Comparison of ENCODE assay signal across 8 cellular contexts in genomic region chr1:234607091-234608025, GRCh38. TPM values are rescaled to one million over a fixed set of nuclear protein-coding genes. Genes with fewer than 3 reads are reported as not detected.
DNase-seq lines count a peak whose midpoint lies in the region; ATAC-seq, FAIRE-seq and TF ChIP-seq lines count a peak whose summit lies in the region.

No MANE protein-coding gene starts in this region.

- RAD21 ChIA-PET in GM12878 (lab: Charles Lee; ENCODE audit: unreplicated experiment) = interaction anchor here (0.7 to 1.5 kb wide), 4 partner anchors 164 to 405 kb away, joined by 3 to 4 read pairs (median 4); no protein-coding TSS in a partner anchor

- BruUV-seq in GM12878 (replicated peaks; lab: Mats Ljungman, UMichigan) = TSS peak; percentile 56

- intact Hi-C loops in GM12878 (cut with micrococcal nuclease; ENCODE audit: unreplicated experiment) = loop anchor here (1.0 to 10.0 kb wide), 5 partner anchors 233 to 493 kb away; partner anchors contain the start of gene COA6

- FAIRE-seq in GM12878 (lab: Jason Lieb, UNC) = no peak

- peak in 2 of 3 donors; percentile 43 to 46 for DNase-seq in CD4-positive, CD25-positive, alpha-beta regulatory T cell
- peak; percentile 59 for DNase-seq in HT-29 (ENCODE audit: low spot score)
- DNase-seq in RKO (ENCODE audit: low spot score) = peak; percentile 71
- DNase-seq in GM12878 (ENCODE audit: low read depth, low spot score) = no peak
- peak; percentile 35 for DNase-seq in kidney glomerular epithelial cell (lab: John Stamatoyannopoulos, UW)
- no peak for DNase-seq in stimulated activated naive B cell treated with anti-CD40 and anti-IgM and Interleukin-4, amounts not matched to agents 10 μg/mL and 1 μg/mL and 100 μg/mL, for 72 hours

- POLR2A ChIA-PET in GM12878 (lab: Charles Lee) = interaction anchor here (0.6 kb wide), 2 partner anchors 404 to 498 kb away, joined by 4 to 5 read pairs; no protein-coding TSS in a partner anchor

- H3K4me3 Mint-ChIP-seq in CD4-positive, CD25-positive, alpha-beta regulatory T cell = peak overlapping the region; percentile 96 to 98 (median 96)
- peak overlapping the region; percentile 91 to 99 for H3K4me3 Mint-ChIP-seq in stimulated activated naive B cell treated with anti-CD40 and anti-IgM and Interleukin-4, amounts not matched to agents 10 μg/mL and 1 μg/mL and 100 μg/mL, for 72 hours

- H3K9ac ChIP-seq in GM12878 (ENCODE audit: control insufficient read depth, insufficient read depth, low read length) = peak overlapping the region; percentile 97

- 0 out of 2 replicates have a peak, but pooled peaks have one; percentile 11 for TF ChIP-seq RAD21 in GM12878 (IDR thresholded peaks at IDR 0.05; ENCODE audit: insufficient read depth, low read depth, low read length)

- H3K27me3 ChIP-seq in CD4-positive, CD25-positive, alpha-beta regulatory T cell (ENCODE audit: control insufficient read depth, insufficient read depth, low read length) = no peaks in the 10 kb centered on the region
- H3K27me3 ChIP-seq in GM12878 (replicated peaks in 1 of 2; ENCODE audit: control insufficient read depth in 2 of 2, insufficient read depth in 2 of 2, low read length in 1 of 2) = no peaks in the 10 kb centered on the region

- peaks cover 0 to 2% (median 0%) of the 10 kb centered on the region in 7 donors for H3K9me3 Mint-ChIP-seq in CD4-positive, CD25-positive, alpha-beta regulatory T cell
- no peaks in the 10 kb centered on the region for H3K9me3 Mint-ChIP-seq in stimulated activated naive B cell treated with anti-CD40 and anti-IgM and Interleukin-4, amounts not matched to agents 10 μg/mL and 1 μg/mL and 100 μg/mL, for 72 hours

- TF ChIP-seq CTCF in GM12878 (IDR thresholded peaks at IDR 0.05 in 2 of 3, conservative IDR thresholded peaks at IDR 0.05 in 1 of 3; ENCODE audit: control insufficient read depth in 2 of 3, extremely low read depth in 1 of 3, insufficient read depth in 1 of 3, low read depth in 3 of 3, low read length in 3 of 3) = peak; percentile 2 to 18 (median 14); a peak in 1 of 6 replicates

- H3K27me3 Mint-ChIP-seq in CD4-positive, CD25-positive, alpha-beta regulatory T cell = peaks cover 16% of the 10 kb centered on the region
- no peaks in the 10 kb centered on the region for H3K27me3 Mint-ChIP-seq in stimulated activated naive B cell treated with anti-CD40 and anti-IgM and Interleukin-4, amounts not matched to agents 10 μg/mL and 1 μg/mL and 100 μg/mL, for 72 hours

- peak overlapping the region; percentile 98 for H3K27ac ChIP-seq in CD4-positive, CD25-positive, alpha-beta regulatory T cell (ENCODE audit: insufficient read depth, low read length, poor library complexity, severe bottlenecking)
- peak overlapping the region; percentile 97 for H3K27ac ChIP-seq in GM12878 (ENCODE audit: control insufficient read depth, insufficient read depth)

- H3K4me3 ChIP-seq in CD4-positive, CD25-positive, alpha-beta regulatory T cell (ENCODE audit: low read depth, low read length) = peak overlapping the region; percentile 99
- peak overlapping the region; percentile 91 for H3K4me3 ChIP-seq in GM12878

- H3K27ac Mint-ChIP-seq in CD4-positive, CD25-positive, alpha-beta regulatory T cell = peak overlapping the region; percentile 99 to 100 (median 99)
- peak overlapping the region; percentile 98 for H3K27ac Mint-ChIP-seq in stimulated activated naive B cell treated with anti-CD40 and anti-IgM and Interleukin-4, amounts not matched to agents 10 μg/mL and 1 μg/mL and 100 μg/mL, for 72 hours

- CTCF ChIA-PET in GM12878 (lab: Yijun Ruan, JAX) = interaction anchor here (0.6 to 2.2 kb wide), 2 partner anchors 108 to 473 kb away, joined by 4 to 8 read pairs; no protein-coding TSS in a partner anchor

- H3K36me3 Mint-ChIP-seq in CD4-positive, CD25-positive, alpha-beta regulatory T cell = peaks cover 33% of the 10 kb centered on the region
- H3K36me3 Mint-ChIP-seq in stimulated activated naive B cell treated with anti-CD40 and anti-IgM and Interleukin-4, amounts not matched to agents 10 μg/mL and 1 μg/mL and 100 μg/mL, for 72 hours = peaks cover 36 to 42% of the 10 kb centered on the region in 2 donors

- H2AFZ ChIP-seq in GM12878 (ENCODE audit: control insufficient read depth, low read depth, low read length) = no peak overlapping the region

- peaks cover 72% of the 10 kb centered on the region for H3K4me1 ChIP-seq in CD4-positive, CD25-positive, alpha-beta regulatory T cell (ENCODE audit: control insufficient read depth, insufficient read depth, low read length, poor library complexity, severe bottlenecking)
- H3K4me1 ChIP-seq in GM12878 (ENCODE audit: control insufficient read depth, insufficient read depth, low read length) = peaks cover 15% of the 10 kb centered on the region

- H3K36me3 ChIP-seq in CD4-positive, CD25-positive, alpha-beta regulatory T cell (ENCODE audit: control insufficient read depth, insufficient read depth, low read length) = peaks cover 18% of the 10 kb centered on the region
- H3K36me3 ChIP-seq in GM12878 (ENCODE audit: control insufficient read depth in 2 of 2, insufficient read depth in 2 of 2, low read length in 1 of 2) = peaks cover 5 to 19% of the 10 kb centered on the region in 2 experiments; a peak in 3 of 4 replicates

- no peaks in the 10 kb centered on the region for H3K9me3 ChIP-seq in CD4-positive, CD25-positive, alpha-beta regulatory T cell (ENCODE audit: control insufficient read depth in 2 of 2, low read length in 2 of 2)
- H3K9me3 ChIP-seq in GM12878 (replicated peaks; ENCODE audit: control insufficient read depth, insufficient read depth, low read length) = no peaks in the 10 kb centered on the region

- WGBS in GM12878 (ENCODE audit: insufficient coverage, insufficient replicate concordance, low lambda C conversion rate, missing lambda C conversion rate) = under 1% methylated on average over 22 of the region's 22 CpGs

- TF ChIP-seq POLR2A in GM12878 (IDR thresholded peaks at IDR 0.05; ENCODE audit: low read depth, low read length) = peak; percentile 85

- peaks cover 77% of the 10 kb centered on the region for H3K79me2 ChIP-seq in GM12878 (ENCODE audit: control insufficient read depth, insufficient read depth, low read length)

- TF ChIP-seq EP300 in GM12878 (IDR thresholded peaks at IDR 0.05; ENCODE audit: borderline replicate concordance in 1 of 2, control insufficient read depth in 1 of 2, low read depth in 2 of 2, low read length in 2 of 2) = no peak

- ATAC-seq in CD4-positive, CD25-positive, alpha-beta regulatory T cell (ENCODE audit: low read depth in 2 of 2) = no peak
- peak; percentile 2 for ATAC-seq in GM12878
- ATAC-seq in stimulated activated naive B cell treated with anti-CD40 and anti-IgM and Interleukin-4, amounts not matched to agents 10 μg/mL and 1 μg/mL and 100 μg/mL, for 72 hours (replicated peaks) = no peak
- no peak for ATAC-seq in GM21723 (IDR thresholded peaks at IDR 0.05; ENCODE audit: unreplicated experiment)
- no peak for ATAC-seq in HG02588 (IDR thresholded peaks at IDR 0.05; ENCODE audit: unreplicated experiment)

- SMC1A ChIA-PET in GM12878 (lab: Charles Lee; ENCODE audit: uncharacterized antibody, unreplicated experiment) = interaction anchor here (0.6 to 1.5 kb wide), 3 partner anchors 112 to 272 kb away, joined by 3 read pairs; no protein-coding TSS in a partner anchor

- in situ Hi-C loops in GM12878 (cut with MboI) = loop anchor here (5.0 to 10.0 kb wide), 2 partner anchors 110 to 367 kb away; no protein-coding TSS in a partner anchor

- no peaks in the 10 kb centered on the region for H4K20me1 ChIP-seq in GM12878 (ENCODE audit: control insufficient read depth, insufficient read depth)

- peak overlapping the region; percentile 82 for H3K4me2 ChIP-seq in GM12878 (ENCODE audit: control insufficient read depth, insufficient read depth)

- peaks cover 37 to 61% (median 51%) of the 10 kb centered on the region in 4 donors for H3K4me1 Mint-ChIP-seq in CD4-positive, CD25-positive, alpha-beta regulatory T cell
- peaks cover 46 to 72% of the 10 kb centered on the region in 2 donors for H3K4me1 Mint-ChIP-seq in stimulated activated naive B cell treated with anti-CD40 and anti-IgM and Interleukin-4, amounts not matched to agents 10 μg/mL and 1 μg/mL and 100 μg/mL, for 72 hours

TF ChIP-seq in GM12878, 131 proteins besides CTCF, POLR2A, EP300 and RAD21 (continues in another document):
- TF ChIP-seq, protein P1, sequence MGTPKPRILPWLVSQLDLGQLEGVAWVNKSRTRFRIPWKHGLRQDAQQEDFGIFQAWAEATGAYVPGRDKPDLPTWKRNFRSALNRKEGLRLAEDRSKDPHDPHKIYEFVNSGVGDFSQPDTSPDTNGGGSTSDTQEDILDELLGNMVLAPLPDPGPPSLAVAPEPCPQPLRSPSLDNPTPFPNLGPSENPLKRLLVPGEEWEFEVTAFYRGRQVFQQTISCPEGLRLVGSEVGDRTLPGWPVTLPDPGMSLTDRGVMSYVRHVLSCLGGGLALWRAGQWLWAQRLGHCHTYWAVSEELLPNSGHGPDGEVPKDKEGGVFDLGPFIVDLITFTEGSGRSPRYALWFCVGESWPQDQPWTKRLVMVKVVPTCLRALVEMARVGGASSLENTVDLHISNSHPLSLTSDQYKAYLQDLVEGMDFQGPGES (IDR thresholded peaks at IDR 0.05) = no peak
- TF ChIP-seq SIN3A (IDR thresholded peaks at IDR 0.05; ENCODE audit: low read depth, low read length) = no peak; the same call in 1 of the 2 replicates

RNA-seq across cellular contexts. Expression of gene IRF2BP2, which starts 2.6 kb away (rescaled TPM):
- total RNA-seq in CD4-positive, CD25-positive, alpha-beta regulatory T cell = 375 TPM
- 10 to 100 TPM; 21.1 to 36.0 (median 24.2) TPM for polyA plus RNA-seq in CD4-positive, CD25-positive, alpha-beta regulatory T cell
- total RNA-seq in HT-29 (2014; rRNA removed; shearing (Covaris generic)) = 203 and 235 TPM in 2 replicates
- 219 and 220 TPM in 2 replicates for total RNA-seq in GM12878 (2013; cell fraction: nucleolus; rRNA removed)
- total RNA-seq in GM12878 (2014; rRNA removed) = 54.6 and 61.4 TPM in 2 replicates
- 54.4 and 55.4 TPM in 2 replicates for total RNA-seq in GM12878 (2014; rRNA removed; fragmentation: Illumina TruSeq; extraction: Trizol)
- total RNA-seq in GM12878 (2021) = 114 TPM in 2 replicates
- 26.9 TPM for polyA plus RNA-seq in GM12878 (2011; ENCODE audit: low read depth)
- 39.2 and 49.2 TPM in 2 replicates for polyA plus RNA-seq in GM12878 (2011; rRNA removed)
- polyA plus RNA-seq in GM12878 (2011; cell fraction: cytosol; rRNA removed) = 60.1 and 68.0 TPM in 2 replicates
- 254 and 345 TPM in 2 replicates for polyA plus RNA-seq in GM12878 (2011; cell fraction: nucleus; rRNA removed)
- 63.0 and 95.9 TPM in 2 replicates for polyA plus RNA-seq in GM12878 (2012)
- 23.9 and 64.7 TPM in 2 replicates for polyA plus RNA-seq in GM12878 (2014; fragmentation: Illumina TruSeq; extraction: Trizol)
- 10 to 100 TPM; 26.2 to 28.1 TPM for polyA plus RNA-seq in GM12878 (2014; fragmentation: Nextera tagmentation; extraction: Ambion mirVana)
- 57.6 and 68.9 TPM in 2 replicates for polyA plus RNA-seq in GM12878 (2014; rRNA removed)
- polyA plus RNA-seq in GM12878 (2016; fragmentation: Nextera tagmentation; extraction: Ambion mirVana) = 10 to 100 TPM in 1 of 2 experiments, 1 to 10 TPM in 1; 7.5 to 12.9 TPM
- 43.9 and 108 TPM in 2 replicates for polyA minus RNA-seq in GM12878 (2011; rRNA and poly(A)+ RNA removed)
- polyA minus RNA-seq in GM12878 (2011; cell fraction: cytosol; rRNA and poly(A)+ RNA removed) = 82.8 and 86.3 TPM in 2 replicates
- 96.7 and 119 TPM in 2 replicates for polyA minus RNA-seq in GM12878 (2011; cell fraction: nucleus; rRNA and poly(A)+ RNA removed)

Comparison
In these comparisons a context has a peak if more than half of its experiments do, and no peak if none do; other contexts are left out.
1. DNase-seq: peak in CD4-positive, CD25-positive, alpha-beta regulatory T cell (2 of 3), HT-29 (single experiment), RKO (single experiment) and kidney glomerular epithelial cell (single experiment); none in GM12878 (single experiment) and stimulated activated naive B cell treated with anti-CD40 and anti-IgM and Interleukin-4, amounts not matched to agents 10 μg/mL and 1 μg/mL and 100 μg/mL, for 72 hours (single experiment).